Comparison of ENCODE assay signal across 18 cellular contexts in the genomic region with DNA sequence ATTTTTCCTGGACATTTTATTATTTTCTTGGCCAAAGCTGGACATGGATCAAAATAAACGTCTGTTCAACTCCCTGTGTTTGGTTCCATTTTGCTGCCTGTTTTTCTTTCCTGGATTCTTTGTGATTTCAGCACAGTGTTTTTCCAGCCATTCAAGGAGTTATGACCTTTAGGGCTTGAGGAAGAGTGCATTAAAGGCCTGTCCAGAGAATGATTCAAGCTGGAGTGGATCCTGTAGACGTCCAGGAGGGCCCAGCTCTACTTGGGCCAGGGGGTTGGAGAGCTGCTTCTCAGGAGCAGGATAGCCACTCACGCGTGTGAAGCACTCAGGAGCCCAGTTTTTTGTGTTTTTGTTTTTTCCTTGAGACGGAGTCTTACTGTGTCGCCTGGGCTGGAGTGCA. TPM values are rescaled to one million over a fixed set of nuclear protein-coding genes. Genes with fewer than 3 reads are reported as not detected.
DNase-seq lines count a peak whose midpoint lies in the region; ATAC-seq, FAIRE-seq and TF ChIP-seq lines count a peak whose summit lies in the region.
"Had no signal": no experiment of that assay in that cellular context is flagged by ENCODE, and none has a peak within 500 bp of the region (broad histone marks: within the 10 kb centered on the region; RNA-seq: fewer than 3 reads in every experiment).

No MANE protein-coding gene starts in this region.

- H3K4me2 ChIP-seq in HepG2 (ENCODE audit: low read depth, low read length) (no peak overlapping the region), trophoblast cell (ENCODE audit: low read length) (no peak overlapping the region)

- peak overlapping the region; percentile 46 for H2BK120ac ChIP-seq in trophoblast cell (ENCODE audit: insufficient read depth, low read length, poor library complexity)

- in situ Hi-C loops in HepG2 (cut with HindIII; ENCODE audit: extremely low pct_ligation_motif_present, low pct_unique_long_range_greater_than_20kb) = no loop called here

- TF ChIP-seq CTCF in esophagus squamous epithelium (IDR thresholded peaks at IDR 0.05) (no peak), HepG2 (CRISPR knock-in tag; IDR thresholded peaks at IDR 0.05) (no peak), psoas muscle (IDR thresholded peaks at IDR 0.05) (no peak)

- H3K36me3 ChIP-seq in esophagus squamous epithelium = no peaks in the 10 kb centered on the region
- no peaks in the 10 kb centered on the region for H3K36me3 ChIP-seq in HepG2 (replicated peaks in 1 of 2; ENCODE audit: control insufficient read depth in 1 of 2, insufficient read depth in 2 of 2, low read length in 2 of 2)
- H3K36me3 ChIP-seq in trophoblast cell (ENCODE audit: control insufficient read depth in 1 of 2, insufficient read depth in 2 of 2, low read length in 2 of 2) = no peaks in the 10 kb centered on the region
- H3K36me3 ChIP-seq in psoas muscle (ENCODE audit: insufficient read depth in 1 of 2, low read depth in 1 of 2) = no peaks in the 10 kb centered on the region
- H3K36me3 ChIP-seq: cardiac muscle cell had no signal

- H3K79me1 ChIP-seq in trophoblast cell (ENCODE audit: low read length) = peaks cover 7% of the 10 kb centered on the region

- no peak overlapping the region for H4K12ac ChIP-seq in trophoblast cell (ENCODE audit: low read depth, low read length)

- WGBS in esophagus squamous epithelium, 2 donors = 79 to 82% methylated on average over 5 to 6 of the region's 6 CpGs
- WGBS in HepG2 (ENCODE audit: low lambda C conversion rate) = 72% methylated on average over 6 of the region's 6 CpGs
- WGBS in trophoblast cell (ENCODE audit: extremely low coverage, insufficient coverage, insufficient read length) = no CpG with 5 or more reads among the region's 6 CpGs
- 70 to 73% (median 71%) methylated on average over 6 of the region's 6 CpGs for WGBS in psoas muscle, 3 donors

- intact Hi-C loops in esophagus squamous epithelium (cut with DNase I) = no loop called here
- intact Hi-C loops in HepG2 (cut with micrococcal nuclease; ENCODE audit: unreplicated experiment) = no loop called here
- intact Hi-C loops in activated CD4-positive, alpha-beta T cell treated with anti-CD3 and anti-CD28 coated beads for 36 hours (cut with DNase I, micrococcal nuclease) = no loop called here
- intact Hi-C loops in psoas muscle (cut with DNase I) = no loop called here

- H3K23ac ChIP-seq in trophoblast cell (ENCODE audit: low read length) = no peak overlapping the region

- no peaks in the 10 kb centered on the region for H3K79me2 ChIP-seq in HepG2 (ENCODE audit: insufficient read depth, low read length)
- no peaks in the 10 kb centered on the region for H3K79me2 ChIP-seq in trophoblast cell (ENCODE audit: control insufficient read depth, insufficient read depth, low read length, poor library complexity)

- no peaks in the 10 kb centered on the region for H3K27me3 Mint-ChIP-seq in activated CD4-positive, alpha-beta T cell treated with anti-CD3 and anti-CD28 coated beads for 36 hours

- POLR2A ChIA-PET in HepG2 (lab: Yijun Ruan, JAX) = interaction anchor here (0.6 to 2.1 kb wide), 8 partner anchors 11 to 201 kb away, joined by 3 to 12 read pairs (median 6); a partner anchor contains a TSS
- POLR2A ChIA-PET in activated CD4-positive, alpha-beta T cell treated with anti-CD3 and anti-CD28 coated beads for 36 hours (lab: Charles Lee) = no interaction called here

- H3K9ac ChIP-seq in HepG2 (ENCODE audit: insufficient read depth, low read depth, low read length) (no peak overlapping the region), trophoblast cell (ENCODE audit: low read length) (no peak overlapping the region)

- peak overlapping the region; percentile 74 for H4K91ac ChIP-seq in trophoblast cell (ENCODE audit: low read depth, low read length)

- peak; percentile 45 for DNase-seq in EH (ENCODE audit: low read depth)
- DNase-seq in esophagus squamous epithelium (lab: John Stamatoyannopoulos, UW) = no peak
- DNase-seq in HepG2 (ENCODE audit: low spot score) = no peak
- DNase-seq in trophoblast cell = no peak
- no peak for DNase-seq in SIG-M5 treated with dmso at 0.1 percent for 504 hours (lab: John Stamatoyannopoulos, UW; ENCODE audit: unreplicated experiment)
- DNase-seq in NCI-H774 (lab: John Stamatoyannopoulos, UW) = no peak
- DNase-seq in activated CD4-positive, alpha-beta T cell treated with anti-CD3 and anti-CD28 coated beads for 36 hours = no peak
- no peak for DNase-seq in psoas muscle
- DNase-seq: GF-D8; Karpas-422; kidney glomerular epithelial cell; PC-3; stimulated activated CD4-positive, alpha-beta T cell treated with anti-CD3 and anti-CD28 coated beads, Interleukin-12 subunit alpha, Interleukin-12 subunit beta, amount 100 ng/mL, for 4 hours; T1000 had no signal

- no peaks in the 10 kb centered on the region for H3K9me3 Mint-ChIP-seq in activated CD4-positive, alpha-beta T cell treated with anti-CD3 and anti-CD28 coated beads for 36 hours (ENCODE audit: low read depth)

- BruUV-seq in HepG2 (replicated peaks; lab: Mats Ljungman, UMichigan) = no TSS peak

- H3K36me3 Mint-ChIP-seq in activated CD4-positive, alpha-beta T cell treated with anti-CD3 and anti-CD28 coated beads for 36 hours (ENCODE audit: low read depth) = peaks cover 5% of the 10 kb centered on the region

- H3K4ac ChIP-seq in trophoblast cell (ENCODE audit: low read depth, low read length) = peak overlapping the region; percentile 27

- no peak overlapping the region for H3K27ac Mint-ChIP-seq in activated CD4-positive, alpha-beta T cell treated with anti-CD3 and anti-CD28 coated beads for 36 hours
- H3K27ac Mint-ChIP-seq: activated T-helper 1 cell treated with anti-CD3 and anti-CD28 coated beads, Interleukin-12 subunit alpha, Interleukin-12 subunit beta, Interleukin-2, Interleukin-4 antibody, amounts not matched to agents 30 ng/mL and 10 ng/mL and 1 ng/mL, durations not matched to agents 14 hours and 24 hours and 36 hours had no signal

- H3K4me3 Mint-ChIP-seq in activated CD4-positive, alpha-beta T cell treated with anti-CD3 and anti-CD28 coated beads for 36 hours = no peak overlapping the region
- H3K4me3 Mint-ChIP-seq: activated T-helper 1 cell treated with anti-CD3 and anti-CD28 coated beads, Interleukin-12 subunit alpha, Interleukin-12 subunit beta, Interleukin-2, Interleukin-4 antibody, amounts not matched to agents 30 ng/mL and 10 ng/mL and 1 ng/mL, durations not matched to agents 14 hours and 24 hours and 36 hours had no signal

- H2BK12ac ChIP-seq in trophoblast cell (ENCODE audit: low read length) = peak overlapping the region; percentile 91

- H2AFZ ChIP-seq in HepG2 (ENCODE audit: low read length) (no peak overlapping the region), trophoblast cell (ENCODE audit: insufficient read depth, low read length, poor library complexity) (peak overlapping the region; percentile 35)

- TF ChIP-seq RAD21 in HepG2 (CRISPR knock-in tag; IDR thresholded peaks at IDR 0.05) = no peak

- H3K4me1 ChIP-seq in esophagus squamous epithelium (peaks cover 0 to 19% (median 0%) of the 10 kb centered on the region in 3 donors), HepG2 (ENCODE audit: insufficient read depth, low read length) (peaks cover 71% of the 10 kb centered on the region), trophoblast cell (ENCODE audit: control insufficient read depth in 1 of 2, insufficient read depth in 2 of 2, low read length in 2 of 2) (peaks cover 4 to 6% of the 10 kb centered on the region in 2 experiments), psoas muscle (no peaks in the 10 kb centered on the region)

- TF ChIP-seq EP300 in HepG2 (IDR thresholded peaks at IDR 0.05; ENCODE audit: low read depth in 2 of 2, low read length in 2 of 2) (no peak; a peak in 1 of 4 replicates), HepG2 (CRISPR knock-in tag; IDR thresholded peaks at IDR 0.05; ENCODE audit: borderline replicate concordance) (no peak)

- peak overlapping the region; percentile 78 for H2BK5ac ChIP-seq in trophoblast cell (ENCODE audit: low read depth, low read length, poor library complexity)

- no peak overlapping the region for H3K14ac ChIP-seq in trophoblast cell (ENCODE audit: low read length)

- no peak for FAIRE-seq in HepG2 (lab: Jason Lieb, UNC)
- FAIRE-seq: GM12878 had no signal

- peak overlapping the region; percentile 46 for H3K18ac ChIP-seq in trophoblast cell (ENCODE audit: low read length)

- H3K4me3 ChIP-seq in esophagus squamous epithelium (no peak overlapping the region), HepG2 (replicated peaks in 1 of 3; ENCODE audit: insufficient read depth in 1 of 3, low read depth in 2 of 3, low read length in 3 of 3) (no peak overlapping the region), trophoblast cell (ENCODE audit: low read depth, low read length) (no peak overlapping the region), psoas muscle (no peak overlapping the region)
- H3K4me3 ChIP-seq: cardiac muscle cell, GM12878 had no signal

- no peaks in the 10 kb centered on the region for H3K27me3 ChIP-seq in esophagus squamous epithelium
- no peaks in the 10 kb centered on the region for H3K27me3 ChIP-seq in HepG2 (ENCODE audit: control insufficient read depth in 1 of 2, insufficient read depth in 2 of 2, low read length in 2 of 2)
- H3K27me3 ChIP-seq in trophoblast cell (ENCODE audit: insufficient read depth, low read length) = no peaks in the 10 kb centered on the region
- no peaks in the 10 kb centered on the region for H3K27me3 ChIP-seq in psoas muscle (ENCODE audit: insufficient read depth in 3 of 3, low read length in 2 of 3)
- H3K27me3 ChIP-seq: cardiac muscle cell had no signal

- ATAC-seq in HepG2 (no peak), psoas muscle (no peak)
- no peak for ATAC-seq in activated CD4-positive, alpha-beta T cell treated with anti-CD3 and anti-CD28 coated beads for 36 hours
- ATAC-seq: GM12878, PC-3 had no signal

- TF ChIP-seq POLR2A in esophagus squamous epithelium (IDR thresholded peaks at IDR 0.05) = no peak
- no peak for TF ChIP-seq POLR2A in HepG2 (IDR thresholded peaks at IDR 0.05; ENCODE audit: insufficient read depth in 1 of 2, low read depth in 2 of 2, low read length in 2 of 2)

- CTCF ChIA-PET in HepG2 (lab: Yijun Ruan, JAX; ENCODE audit: low intra/inter-chr PET ratio, low total read pairs) = no interaction called here
- CTCF ChIA-PET in activated CD4-positive, alpha-beta T cell treated with anti-CD3 and anti-CD28 coated beads for 36 hours (lab: Charles Lee) = interaction anchor here (0.6 to 1.2 kb wide), 5 partner anchors 9 to 58 kb away, joined by 3 to 4 read pairs (median 3); no protein-coding TSS in a partner anchor

- peaks cover 27% of the 10 kb centered on the region for H3K4me1 Mint-ChIP-seq in activated CD4-positive, alpha-beta T cell treated with anti-CD3 and anti-CD28 coated beads for 36 hours

- H3K9me3 ChIP-seq in esophagus squamous epithelium (no peaks in the 10 kb centered on the region), HepG2 (ENCODE audit: low read length) (no peaks in the 10 kb centered on the region), trophoblast cell (ENCODE audit: insufficient read depth, low read depth, low read length) (no peaks in the 10 kb centered on the region), psoas muscle (no peaks in the 10 kb centered on the region)

- H2AK5ac ChIP-seq in trophoblast cell (ENCODE audit: low read length) = peak overlapping the region; percentile 47

- peak overlapping the region; percentile 66 for H4K8ac ChIP-seq in trophoblast cell (ENCODE audit: low read depth, low read length)

- no peaks in the 10 kb centered on the region for H4K20me1 ChIP-seq in HepG2 (ENCODE audit: insufficient read depth, low read length)

- H3K27ac ChIP-seq in esophagus squamous epithelium (peak overlapping the region in 3 of 4 donors; percentile 21 to 60 (median 55)), HepG2 (ENCODE audit: extremely low read length, insufficient read depth, low read length) (peak overlapping the region; percentile 10), trophoblast cell (ENCODE audit: low read depth, low read length) (no peak overlapping the region), psoas muscle (no peak overlapping the region)
- H3K27ac ChIP-seq: C4-2B, cardiac muscle cell had no signal

RNA-seq across cellular contexts. Expression of a gene that starts 56.5 kb away (rescaled TPM):
- total RNA-seq in esophagus squamous epithelium = 10 to 100 TPM; 41.4 to 87.9 (median 66.0) TPM
- 28.7 and 51.1 TPM in 2 replicates for total RNA-seq in HepG2 (2016; rRNA removed; fragmentation: Illumina TruSeq; extraction: Trizol)
- 83.5 and 89.8 TPM in 2 replicates for total RNA-seq in HepG2 (2016; cell fraction: cytosol; rRNA removed; fragmentation: Illumina TruSeq; extraction: Trizol; ENCODE audit: low read depth)
- 25.7 and 52.1 TPM in 2 replicates for total RNA-seq in HepG2 (2016; cell fraction: insoluble cytoplasmic fraction; rRNA removed; fragmentation: Illumina TruSeq; extraction: Trizol)
- total RNA-seq in HepG2 (2016; cell fraction: membrane; rRNA removed; fragmentation: Illumina TruSeq; extraction: Trizol) = 91.3 and 101 TPM in 2 replicates
- total RNA-seq in HepG2 (2016; cell fraction: nucleus; rRNA removed; fragmentation: Illumina TruSeq; extraction: Trizol) = 33.1 and 34.2 TPM in 2 replicates
- 131 and 151 TPM in 2 replicates for polyA plus RNA-seq in HepG2 (2011; rRNA removed)
- 117 TPM in 2 replicates for polyA plus RNA-seq in HepG2 (2011; cell fraction: cytosol; rRNA removed)
- 111 and 130 TPM in 2 replicates for polyA plus RNA-seq in HepG2 (2011; cell fraction: nucleus; rRNA removed)
- 130 and 313 TPM in 2 replicates for polyA plus RNA-seq in HepG2 (2012)
- polyA plus RNA-seq in HepG2 (2016; cell fraction: cytosol; fragmentation: Illumina TruSeq; extraction: Trizol; ENCODE audit: low read depth) = 21.8 and 24.4 TPM in 2 replicates
- 28.6 and 30.4 TPM in 2 replicates for polyA plus RNA-seq in HepG2 (2016; cell fraction: insoluble cytoplasmic fraction; fragmentation: Illumina TruSeq; extraction: Trizol; ENCODE audit: low read depth)
- polyA plus RNA-seq in HepG2 (2016; cell fraction: membrane; fragmentation: Illumina TruSeq; extraction: Trizol; ENCODE audit: low read depth) = 23.7 and 25.1 TPM in 2 replicates
- polyA plus RNA-seq in HepG2 (2016; cell fraction: nucleus; fragmentation: Illumina TruSeq; extraction: Trizol; ENCODE audit: insufficient read depth, low read depth) = 72.1 and 79.6 TPM in 2 replicates
- 19.0 and 307 TPM in 2 replicates for polyA minus RNA-seq in HepG2 (2011; rRNA and poly(A)+ RNA removed; ENCODE audit: low replicate concordance)
- polyA minus RNA-seq in HepG2 (2011; cell fraction: cytosol; rRNA and poly(A)+ RNA removed) = 213 and 378 TPM in 2 replicates
- polyA minus RNA-seq in HepG2 (2011; cell fraction: nucleus; rRNA and poly(A)+ RNA removed) = 95.2 and 99.7 TPM in 2 replicates
- 366 and 374 TPM in 2 replicates for polyA plus RNA-seq in trophoblast cell (2013)
- 100 to 1,000 TPM; 196 to 221 TPM for total RNA-seq in activated CD4-positive, alpha-beta T cell treated with anti-CD3 and anti-CD28 coated beads for 36 hours
- total RNA-seq in psoas muscle = 10 to 100 TPM in 3 of 4 donors, 1 to 10 TPM in 1; 6.3 to 38.4 (median 23.9) TPM
- 100 to 1,000 TPM in 1 of 3 donors, 1 to 10 TPM in 2; 3.1 to 321 (median 3.2) TPM for polyA plus RNA-seq in psoas muscle

RNA-seq across cellular contexts. Expression of a gene that starts 58.4 kb away (rescaled TPM):
- total RNA-seq in esophagus squamous epithelium (10 to 100 TPM; 46.7 to 88.8 (median 64.4) TPM), HepG2 (2016; rRNA removed; fragmentation: Illumina TruSeq; extraction: Trizol) (77.8 and 82.3 TPM in 2 replicates), psoas muscle (100 to 1,000 TPM; 113 to 182 (median 153) TPM)
- 113 and 115 TPM in 2 replicates for total RNA-seq in HepG2 (2016; cell fraction: cytosol; rRNA removed; fragmentation: Illumina TruSeq; extraction: Trizol; ENCODE audit: low read depth)
- total RNA-seq in HepG2 (2016; cell fraction: insoluble cytoplasmic fraction; rRNA removed; fragmentation: Illumina TruSeq; extraction: Trizol) = 72.3 and 79.6 TPM in 2 replicates
- 145 and 152 TPM in 2 replicates for total RNA-seq in HepG2 (2016; cell fraction: membrane; rRNA removed; fragmentation: Illumina TruSeq; extraction: Trizol)
- total RNA-seq in HepG2 (2016; cell fraction: nucleus; rRNA removed; fragmentation: Illumina TruSeq; extraction: Trizol) = 43.2 and 49.0 TPM in 2 replicates
- polyA plus RNA-seq in HepG2 (2011; rRNA removed) (130 and 150 TPM in 2 replicates), psoas muscle (100 to 1,000 TPM; 181 to 224 (median 206) TPM)
- 126 and 128 TPM in 2 replicates for polyA plus RNA-seq in HepG2 (2011; cell fraction: cytosol; rRNA removed)
- polyA plus RNA-seq in HepG2 (2011; cell fraction: nucleus; rRNA removed) = 139 and 173 TPM in 2 replicates
- 119 and 142 TPM in 2 replicates for polyA plus RNA-seq in HepG2 (2012)
- 217 and 220 TPM in 2 replicates for polyA plus RNA-seq in HepG2 (2016; cell fraction: cytosol; fragmentation: Illumina TruSeq; extraction: Trizol; ENCODE audit: low read depth)
- 116 and 125 TPM in 2 replicates for polyA plus RNA-seq in HepG2 (2016; cell fraction: insoluble cytoplasmic fraction; fragmentation: Illumina TruSeq; extraction: Trizol; ENCODE audit: low read depth)
- 219 and 220 TPM in 2 replicates for polyA plus RNA-seq in HepG2 (2016; cell fraction: membrane; fragmentation: Illumina TruSeq; extraction: Trizol; ENCODE audit: low read depth)
- 146 and 154 TPM in 2 replicates for polyA plus RNA-seq in HepG2 (2016; cell fraction: nucleus; fragmentation: Illumina TruSeq; extraction: Trizol; ENCODE audit: insufficient read depth, low read depth)
- polyA minus RNA-seq in HepG2 (2011; rRNA and poly(A)+ RNA removed; ENCODE audit: low replicate concordance) = 102 and 133 TPM in 2 replicates
- polyA minus RNA-seq in HepG2 (2011; cell fraction: cytosol; rRNA and poly(A)+ RNA removed) = 49.8 and 51.9 TPM in 2 replicates
- polyA minus RNA-seq in HepG2 (2011; cell fraction: nucleus; rRNA and poly(A)+ RNA removed) = 34.5 and 57.3 TPM in 2 replicates
- 66.9 and 72.1 TPM in 2 replicates for polyA plus RNA-seq in trophoblast cell (2013)
- total RNA-seq in activated CD4-positive, alpha-beta T cell treated with anti-CD3 and anti-CD28 coated beads for 36 hours = 100 to 1,000 TPM; 155 to 188 TPM

Comparison
In these comparisons a context has a peak if more than half of its experiments do, and no peak if none do; other contexts are left out.
1. H3K27ac ChIP-seq: peak in esophagus squamous epithelium (3 of 4) and HepG2 (single experiment); none in trophoblast cell (single experiment) and psoas muscle (single experiment).